ENCODE assay signal across 8 cellular contexts in genomic region chr12:4307593-4308333, GRCh38. TPM values are rescaled to one million over a fixed set of nuclear protein-coding genes. Genes with fewer than 3 reads are reported as not detected.
DNase-seq lines count a peak whose midpoint lies in the region; ATAC-seq, FAIRE-seq and TF ChIP-seq lines count a peak whose summit lies in the region.

No MANE protein-coding gene starts in this region.

- H2BK12ac ChIP-seq in H1 (ENCODE audit: low read depth, low read length): no peak overlapping the region; the same call in 1 of the 2 replicates

- H3K4me3 ChIP-seq in DND-41 (ENCODE audit: low read depth in 1 of 2, low read length in 2 of 2) (no peak overlapping the region), H1 (ENCODE audit: extremely low read depth in 1 of 4, insufficient read depth in 2 of 4, low read depth in 3 of 4, low read length in 4 of 4) (peak overlapping the region in 3 of 4 experiments; percentile 24 to 49 (median 32); a peak in 5 of 8 replicates), HepG2 (replicated peaks in 1 of 3; ENCODE audit: insufficient read depth in 1 of 3, low read depth in 2 of 3, low read length in 3 of 3) (peak overlapping the region; percentile 25 to 67 (median 43); a peak in 5 of 6 replicates), thoracic aorta (no peak overlapping the region)

- H3K9ac ChIP-seq in DND-41 (ENCODE audit: low read depth, low read length) (no peak overlapping the region), H1 (replicated peaks in 1 of 4; ENCODE audit: extremely low read depth in 1 of 4, low read depth in 3 of 4, low read length in 3 of 4) (peak overlapping the region in 3 of 4 experiments; percentile 29 to 58 (median 46); a peak in 4 of 7 replicates), HepG2 (ENCODE audit: insufficient read depth, low read depth, low read length) (no peak overlapping the region; the same call in 1 of the 2 replicates)

- H2BK15ac ChIP-seq in H1 (ENCODE audit: low read length): no peak overlapping the region

- peak in 1 of 2 experiments; percentile 82; a peak in 2 of 3 replicates for TF ChIP-seq POLR2A in H1 (IDR thresholded peaks at IDR 0.05; ENCODE audit: control extremely low read depth in 1 of 2, low read depth in 2 of 2, low read length in 2 of 2)
- TF ChIP-seq POLR2A in HepG2 (IDR thresholded peaks at IDR 0.05; ENCODE audit: insufficient read depth in 1 of 2, low read depth in 2 of 2, low read length in 2 of 2): no peak

- H3K4me2 ChIP-seq in DND-41 (ENCODE audit: insufficient read depth, low read length) (no peak overlapping the region), H1 (ENCODE audit: insufficient read depth in 1 of 2, low read depth in 2 of 2, low read length in 2 of 2) (peak overlapping the region; percentile 26 to 62), HepG2 (ENCODE audit: low read depth, low read length) (peak overlapping the region; percentile 78)

- DNase-seq in DND-41 (peak; percentile 23), LHCN-M2 (ENCODE audit: low read depth) (peak; percentile 62), RPMI7951 (ENCODE audit: low read depth) (peak; percentile 48), H1 (ENCODE audit: low read depth in 1 of 2, low spot score in 2 of 2) (peak; percentile 80 to 87), HepG2 (ENCODE audit: low spot score) (peak; percentile 79), thoracic aorta (ENCODE audit: low spot score) (no peak), T-helper 1 cell (no peak)

- ATAC-seq in DND-41 (ENCODE audit: insufficient read depth, low read depth) (peak; percentile 61; the same call in 2 of the 3 replicates), HepG2 (peak; percentile 96), thoracic aorta (ENCODE audit: insufficient number of reproducible peaks, low FRiP score, low read depth) (no peak), GM19035 (IDR thresholded peaks at IDR 0.05; ENCODE audit: unreplicated experiment) (no peak)

- H4K91ac ChIP-seq in H1 (replicated peaks; ENCODE audit: insufficient read length, low read length): peak overlapping the region; percentile 32

- H3K23me2 ChIP-seq in H1 (ENCODE audit: low read depth, low read length): no peaks in the 10 kb centered on the region

- H4K5ac ChIP-seq in H1 (ENCODE audit: insufficient read length, low read depth, low read length): peak overlapping the region; percentile 40

- BruUV-seq in HepG2 (replicated peaks; lab: Mats Ljungman, UMichigan): no TSS peak

- H2AFZ ChIP-seq in DND-41 (ENCODE audit: low read depth, low read length) (no peak overlapping the region), H1 (ENCODE audit: low read length) (peak overlapping the region; percentile 82; the same call in 1 of the 2 replicates), HepG2 (ENCODE audit: low read length) (peak overlapping the region; percentile 20)

- TF ChIP-seq CTCF in DND-41 (IDR thresholded peaks at IDR 0.05; ENCODE audit: borderline replicate concordance, extremely low read depth, low read length, poor library complexity, severe bottlenecking): peak; percentile 56
- TF ChIP-seq CTCF in H1 (IDR thresholded peaks at IDR 0.05; ENCODE audit: control extremely low read depth in 1 of 3, insufficient read depth in 1 of 3, low read depth in 1 of 3, low read length in 3 of 3): peak; percentile 60 to 81 (median 67)
- peak; percentile 97 for TF ChIP-seq CTCF in HepG2 (CRISPR knock-in tag; IDR thresholded peaks at IDR 0.05)
- peak; percentile 70 for TF ChIP-seq CTCF in thoracic aorta (IDR thresholded peaks at IDR 0.05)

- TF ChIP-seq RAD21 in H1 (IDR thresholded peaks at IDR 0.05 in 1 of 2, conservative IDR thresholded peaks at IDR 0.05 in 1 of 2; ENCODE audit: low read depth in 2 of 2, low read length in 2 of 2) (peak; percentile 74 to 81), HepG2 (CRISPR knock-in tag; IDR thresholded peaks at IDR 0.05) (peak; percentile 81)

- H4K8ac ChIP-seq in H1 (ENCODE audit: extremely low read depth, insufficient read depth, low read length): peak overlapping the region; percentile 60; the same call in 1 of the 2 replicates

- POLR2A ChIA-PET in H1 (lab: Charles Lee; ENCODE audit: partially characterized antibody): interaction anchor here (0.6 to 25.4 kb wide), 6 partner anchors 9 to 150 kb away, joined by 3 to 531 read pairs (median 4); partner anchors contain the start of gene CCND2
- POLR2A ChIA-PET in HepG2 (lab: Yijun Ruan, JAX): no interaction called here

- peak overlapping the region; percentile 57; the same call in 1 of the 2 replicates for H2BK5ac ChIP-seq in H1 (ENCODE audit: low read depth, low read length)

- intact Hi-C loops in HepG2 (cut with micrococcal nuclease; ENCODE audit: unreplicated experiment): loop anchor here (5.0 kb wide), 1 partner anchor 220 kb away; no protein-coding TSS in a partner anchor

- 20% methylated on average over 25 of the region's 25 CpGs; no CpG with 5 or more reads in 1 of the 2 experiments for WGBS in H1 (ENCODE audit: extremely low coverage in 1 of 2, insufficient coverage in 1 of 2, insufficient read length in 1 of 2, insufficient replicate concordance in 2 of 2, low coverage in 1 of 2, low lambda C conversion rate in 2 of 2, missing lambda C conversion rate in 1 of 2), 2 experiments
- 0% methylated on average over 8 of the region's 25 CpGs for WGBS in HepG2 (ENCODE audit: low lambda C conversion rate)

- H3K56ac ChIP-seq in H1 (replicated peaks; ENCODE audit: insufficient read length, low read depth, low read length): no peak overlapping the region

- H3K27ac ChIP-seq in DND-41 (ENCODE audit: low read length): no peak overlapping the region
- H3K27ac ChIP-seq in H1 (ENCODE audit: low read depth, low read length): 0 out of 2 replicates have a peak overlapping the region, but pooled peaks have one; percentile 26
- no peak overlapping the region for H3K27ac ChIP-seq in HepG2 (ENCODE audit: extremely low read length, insufficient read depth, low read length)
- no peak overlapping the region for H3K27ac ChIP-seq in thoracic aorta

- no peak overlapping the region for H2AK5ac ChIP-seq in H1 (ENCODE audit: low read depth, low read length)

- no peak overlapping the region for H3K14ac ChIP-seq in H1 (ENCODE audit: insufficient read length)

- H3K18ac ChIP-seq in H1 (ENCODE audit: extremely low read depth, low read length): no peak overlapping the region; the same call in 1 of the 2 replicates

- peak overlapping the region; percentile 19 for H3K4ac ChIP-seq in H1 (replicated peaks; ENCODE audit: insufficient read length, low read depth, low read length)

- H2BK20ac ChIP-seq in H1 (ENCODE audit: low read length): no peak overlapping the region

- H3K36me3 ChIP-seq in DND-41 (ENCODE audit: insufficient read depth, low read length): no peaks in the 10 kb centered on the region
- H3K36me3 ChIP-seq in H1 (ENCODE audit: control insufficient read depth in 2 of 4, insufficient read depth in 4 of 4, low read length in 3 of 4): peaks cover 13 to 34% (median 20%) of the 10 kb centered on the region in 4 experiments
- H3K36me3 ChIP-seq in HepG2 (replicated peaks in 1 of 2; ENCODE audit: control insufficient read depth in 1 of 2, insufficient read depth in 2 of 2, low read length in 2 of 2): no peaks in the 10 kb centered on the region
- H3K36me3 ChIP-seq in thoracic aorta: peaks cover 29% of the 10 kb centered on the region

- in situ Hi-C loops in HepG2 (cut with HindIII; ENCODE audit: extremely low pct_ligation_motif_present, low pct_unique_long_range_greater_than_20kb): loop anchor here (10.0 kb wide), 2 partner anchors 107 to 227 kb away; partner anchors contain the start of gene RAD51AP1

- H3K9me3 ChIP-seq in DND-41 (ENCODE audit: insufficient read depth, low read length, severe bottlenecking) (no peaks in the 10 kb centered on the region), H1 (ENCODE audit: insufficient read depth in 2 of 2, low read depth in 1 of 2, low read length in 1 of 2) (no peaks in the 10 kb centered on the region), HepG2 (ENCODE audit: low read length) (no peaks in the 10 kb centered on the region), thoracic aorta (no peaks in the 10 kb centered on the region)

- no peak overlapping the region for H2BK120ac ChIP-seq in H1 (replicated peaks; ENCODE audit: low read depth, low read length)

- FAIRE-seq in H1 (lab: Jason Lieb, UNC): peak; percentile 88
- FAIRE-seq in HepG2 (lab: Jason Lieb, UNC): peak; percentile 90

- H3K27me3 ChIP-seq in DND-41 (ENCODE audit: insufficient read depth, low read length, poor library complexity): peaks cover 17% of the 10 kb centered on the region
- H3K27me3 ChIP-seq in H1 (replicated peaks in 1 of 4; ENCODE audit: control insufficient read depth in 3 of 4, extremely low read depth in 1 of 4, insufficient read depth in 3 of 4, low read length in 3 of 4): no peaks in the 10 kb centered on the region
- peaks cover 0 to 39% of the 10 kb centered on the region in 2 experiments; a peak in 3 of 5 replicates for H3K27me3 ChIP-seq in HepG2 (ENCODE audit: control insufficient read depth in 1 of 2, insufficient read depth in 2 of 2, low read length in 2 of 2)
- no peaks in the 10 kb centered on the region for H3K27me3 ChIP-seq in thoracic aorta (replicated peaks; ENCODE audit: insufficient read depth)

- H3K4me1 ChIP-seq in DND-41 (ENCODE audit: insufficient read depth, low read length): no peaks in the 10 kb centered on the region
- peaks cover 3 to 10% (median 6%) of the 10 kb centered on the region in 4 experiments; a peak in 6 of 7 replicates for H3K4me1 ChIP-seq in H1 (replicated peaks in 1 of 4; ENCODE audit: control insufficient read depth in 3 of 4, insufficient read depth in 4 of 4, low read length in 3 of 4)
- H3K4me1 ChIP-seq in HepG2 (ENCODE audit: insufficient read depth, low read length): peaks cover 34% of the 10 kb centered on the region
- peaks cover 0 to 5% of the 10 kb centered on the region in 2 donors for H3K4me1 ChIP-seq in thoracic aorta (ENCODE audit: control insufficient read depth in 1 of 2, low read depth in 2 of 2)

- no peak for TF ChIP-seq EP300 in H1 (IDR thresholded peaks at IDR 0.05; ENCODE audit: borderline replicate concordance in 1 of 2, low read depth in 2 of 2, low read length in 2 of 2)
- no peak for TF ChIP-seq EP300 in HepG2 (IDR thresholded peaks at IDR 0.05; ENCODE audit: low read depth in 2 of 2, low read length in 2 of 2)
- no peak for TF ChIP-seq EP300 in HepG2 (CRISPR knock-in tag; IDR thresholded peaks at IDR 0.05; ENCODE audit: borderline replicate concordance)

- no peak overlapping the region for H3K23ac ChIP-seq in H1 (ENCODE audit: insufficient read length)

- H4K20me1 ChIP-seq in DND-41 (ENCODE audit: insufficient read depth, low read length): no peaks in the 10 kb centered on the region
- peaks cover 0 to 10% of the 10 kb centered on the region in 2 experiments for H4K20me1 ChIP-seq in H1 (replicated peaks in 1 of 2; ENCODE audit: control insufficient read depth in 1 of 2, insufficient read depth in 2 of 2, low read length in 2 of 2)
- no peaks in the 10 kb centered on the region for H4K20me1 ChIP-seq in HepG2 (ENCODE audit: insufficient read depth, low read length)

- no peaks in the 10 kb centered on the region for H3K79me1 ChIP-seq in H1 (ENCODE audit: low read depth, low read length)

- CTCF ChIA-PET in H1 (lab: Charles Lee; ENCODE audit: partially characterized antibody): interaction anchor here (0.6 to 2.1 kb wide), 14 partner anchors 15 to 431 kb away, joined by 3 to 5 read pairs (median 3); no protein-coding TSS in a partner anchor
- CTCF ChIA-PET in HepG2 (lab: Yijun Ruan, JAX; ENCODE audit: low intra/inter-chr PET ratio, low total read pairs): interaction anchor here (0.7 to 1.4 kb wide), 7 partner anchors 9 to 450 kb away, joined by 3 to 7 read pairs (median 3); no protein-coding TSS in a partner anchor

- H3K79me2 ChIP-seq in DND-41 (ENCODE audit: insufficient read depth, low read length) (no peaks in the 10 kb centered on the region), H1 (ENCODE audit: control insufficient read depth in 1 of 2, insufficient read depth in 2 of 2, low read length in 2 of 2) (no peaks in the 10 kb centered on the region; a peak in 1 of 4 replicates), HepG2 (ENCODE audit: insufficient read depth, low read length) (no peaks in the 10 kb centered on the region)

RNA-seq across cellular contexts. Expression of gene TIGAR, which starts 13.2 kb away (rescaled TPM):
- total RNA-seq in LHCN-M2 (2014; rRNA removed) (17.2 and 18.4 TPM in 2 replicates), HepG2 (2016; rRNA removed; fragmentation: Illumina TruSeq; extraction: Trizol) (21.8 and 41.3 TPM in 2 replicates), thoracic aorta (1 to 10 TPM; 4.1 to 9.5 TPM)
- 15.0 TPM for polyA plus RNA-seq in LHCN-M2 (2012)
- 5.3 and 5.9 TPM in 2 replicates for total RNA-seq in RPMI7951 (2014; rRNA removed; shearing (Covaris generic))
- total RNA-seq in H1 (2021; fragmentation: NEBNext Ultra II Directional; extraction: Animal tissue kit (Norgen Biotek cat#: 25700)): 26.4 and 27.6 TPM in 2 replicates
- polyA plus RNA-seq in H1 (2011; rRNA removed) (1.8 and 3.8 TPM in 2 replicates), HepG2 (2011; rRNA removed) (2.6 and 3.2 TPM in 2 replicates)
- polyA plus RNA-seq in H1 (2011; cell fraction: cytosol; rRNA removed): 5.3 TPM
- polyA plus RNA-seq in H1 (2011; cell fraction: nucleus; rRNA removed): 2.1 TPM
- polyA plus RNA-seq in H1 (2012, experiment 1 of 2): 11.4 to 17.3 TPM (median 14.4 TPM) in 4 replicates
- 1.1 TPM for polyA plus RNA-seq in H1 (2012, experiment 2 of 2)
- polyA plus RNA-seq in H1 (2013, experiment 1 of 2): 8.7 TPM
- 9.3 TPM for polyA plus RNA-seq in H1 (2013, experiment 2 of 2)
- 2.4 TPM in 2 replicates for polyA minus RNA-seq in H1 (2011; rRNA and poly(A)+ RNA removed)
- polyA minus RNA-seq in H1 (2011; cell fraction: cytosol; rRNA and poly(A)+ RNA removed): 2.1 TPM
- polyA minus RNA-seq in H1 (2011; cell fraction: nucleus; rRNA and poly(A)+ RNA removed): 4.9 TPM
- 3.2 and 3.9 TPM in 2 replicates for total RNA-seq in HepG2 (2016; cell fraction: cytosol; rRNA removed; fragmentation: Illumina TruSeq; extraction: Trizol; ENCODE audit: low read depth)
- 19.7 and 41.8 TPM in 2 replicates for total RNA-seq in HepG2 (2016; cell fraction: insoluble cytoplasmic fraction; rRNA removed; fragmentation: Illumina TruSeq; extraction: Trizol)
- 7.2 and 8.4 TPM in 2 replicates for total RNA-seq in HepG2 (2016; cell fraction: membrane; rRNA removed; fragmentation: Illumina TruSeq; extraction: Trizol)
- 8.8 and 9.1 TPM in 2 replicates for total RNA-seq in HepG2 (2016; cell fraction: nucleus; rRNA removed; fragmentation: Illumina TruSeq; extraction: Trizol)
- 1.2 and 2.6 TPM in 2 replicates for polyA plus RNA-seq in HepG2 (2011; cell fraction: cytosol; rRNA removed)
- 0.39 and 0.83 TPM in 2 replicates for polyA plus RNA-seq in HepG2 (2011; cell fraction: nucleus; rRNA removed)
- polyA plus RNA-seq in HepG2 (2012): 3.9 and 5.6 TPM in 2 replicates
- 3.0 and 3.7 TPM in 2 replicates for polyA plus RNA-seq in HepG2 (2016; cell fraction: cytosol; fragmentation: Illumina TruSeq; extraction: Trizol; ENCODE audit: low read depth)
- polyA plus RNA-seq in HepG2 (2016; cell fraction: insoluble cytoplasmic fraction; fragmentation: Illumina TruSeq; extraction: Trizol; ENCODE audit: low read depth): 43.8 and 46.1 TPM in 2 replicates
- 5.4 and 6.3 TPM in 2 replicates for polyA plus RNA-seq in HepG2 (2016; cell fraction: membrane; fragmentation: Illumina TruSeq; extraction: Trizol; ENCODE audit: low read depth)
- polyA plus RNA-seq in HepG2 (2016; cell fraction: nucleus; fragmentation: Illumina TruSeq; extraction: Trizol; ENCODE audit: insufficient read depth, low read depth): 14.8 and 16.6 TPM in 2 replicates
- 0.30 and 1.3 TPM in 2 replicates for polyA minus RNA-seq in HepG2 (2011; rRNA and poly(A)+ RNA removed; ENCODE audit: low replicate concordance)
- polyA minus RNA-seq in HepG2 (2011; cell fraction: cytosol; rRNA and poly(A)+ RNA removed): 2.0 and 2.2 TPM in 2 replicates
- 1.9 and 2.7 TPM in 2 replicates for polyA minus RNA-seq in HepG2 (2011; cell fraction: nucleus; rRNA and poly(A)+ RNA removed)

RNA-seq across cellular contexts. Expression of gene CCND2, which starts 34.2 kb away (rescaled TPM):
- 109 and 133 TPM in 2 replicates for total RNA-seq in LHCN-M2 (2014; rRNA removed)
- 22.7 TPM for polyA plus RNA-seq in LHCN-M2 (2012)
- total RNA-seq in RPMI7951 (2014; rRNA removed; shearing (Covaris generic)): not detected in 2 replicates
- 217 and 223 TPM in 2 replicates for total RNA-seq in H1 (2021; fragmentation: NEBNext Ultra II Directional; extraction: Animal tissue kit (Norgen Biotek cat#: 25700))
- 35.7 and 41.7 TPM in 2 replicates for polyA plus RNA-seq in H1 (2011; rRNA removed)
- polyA plus RNA-seq in H1 (2011; cell fraction: cytosol; rRNA removed): 47.1 TPM
- polyA plus RNA-seq in H1 (2011; cell fraction: nucleus; rRNA removed): 39.0 TPM
- 42.0 to 64.8 TPM (median 44.2 TPM) in 4 replicates for polyA plus RNA-seq in H1 (2012, experiment 1 of 2)
- polyA plus RNA-seq in H1 (2012, experiment 2 of 2): 17.1 TPM
- polyA plus RNA-seq in H1 (2013, experiment 1 of 2): 75.1 TPM
- 72.0 TPM for polyA plus RNA-seq in H1 (2013, experiment 2 of 2)
- polyA minus RNA-seq in H1 (2011; rRNA and poly(A)+ RNA removed): 229 and 269 TPM in 2 replicates
- 132 TPM for polyA minus RNA-seq in H1 (2011; cell fraction: cytosol; rRNA and poly(A)+ RNA removed)
- polyA minus RNA-seq in H1 (2011; cell fraction: nucleus; rRNA and poly(A)+ RNA removed): 91.3 TPM
- total RNA-seq in HepG2 (2016; rRNA removed; fragmentation: Illumina TruSeq; extraction: Trizol): 1.1 and 1.4 TPM in 2 replicates
- total RNA-seq in HepG2 (2016; cell fraction: cytosol; rRNA removed; fragmentation: Illumina TruSeq; extraction: Trizol; ENCODE audit: low read depth): 0.09 and 0.20 TPM in 2 replicates
- total RNA-seq in HepG2 (2016; cell fraction: insoluble cytoplasmic fraction; rRNA removed; fragmentation: Illumina TruSeq; extraction: Trizol): 1.1 and 1.3 TPM in 2 replicates
- 0.28 and 0.34 TPM in 2 replicates for total RNA-seq in HepG2 (2016; cell fraction: membrane; rRNA removed; fragmentation: Illumina TruSeq; extraction: Trizol)
- 1.3 and 1.4 TPM in 2 replicates for total RNA-seq in HepG2 (2016; cell fraction: nucleus; rRNA removed; fragmentation: Illumina TruSeq; extraction: Trizol)
- 0.61 and 0.90 TPM in 2 replicates for polyA plus RNA-seq in HepG2 (2011; rRNA removed)
- polyA plus RNA-seq in HepG2 (2011; cell fraction: cytosol; rRNA removed): 0.34 and 0.68 TPM in 2 replicates
- 1.3 and 1.6 TPM in 2 replicates for polyA plus RNA-seq in HepG2 (2011; cell fraction: nucleus; rRNA removed)
- polyA plus RNA-seq in HepG2 (2012): 0.36 and 0.44 TPM in 2 replicates
- 0.06 and 0.07 TPM in 2 replicates for polyA plus RNA-seq in HepG2 (2016; cell fraction: cytosol; fragmentation: Illumina TruSeq; extraction: Trizol; ENCODE audit: low read depth)
- polyA plus RNA-seq in HepG2 (2016; cell fraction: insoluble cytoplasmic fraction; fragmentation: Illumina TruSeq; extraction: Trizol; ENCODE audit: low read depth): 0.34 and 0.55 TPM in 2 replicates
- 0.05 and 0.07 TPM in 2 replicates for polyA plus RNA-seq in HepG2 (2016; cell fraction: membrane; fragmentation: Illumina TruSeq; extraction: Trizol; ENCODE audit: low read depth)
- polyA plus RNA-seq in HepG2 (2016; cell fraction: nucleus; fragmentation: Illumina TruSeq; extraction: Trizol; ENCODE audit: insufficient read depth, low read depth): 0.85 and 1.2 TPM in 2 replicates
- 2.3 and 2.5 TPM in 2 replicates for polyA minus RNA-seq in HepG2 (2011; rRNA and poly(A)+ RNA removed; ENCODE audit: low replicate concordance)
- 1.4 and 2.3 TPM in 2 replicates for polyA minus RNA-seq in HepG2 (2011; cell fraction: cytosol; rRNA and poly(A)+ RNA removed)
- 1.3 and 2.0 TPM in 2 replicates for polyA minus RNA-seq in HepG2 (2011; cell fraction: nucleus; rRNA and poly(A)+ RNA removed)
- total RNA-seq in thoracic aorta: 100 to 1,000 TPM; 108 to 153 TPM

Comparison
In these comparisons a context has a peak if more than half of its experiments do, and no peak if none do; other contexts are left out.
1. ATAC-seq: peak in DND-41 (single experiment) and HepG2 (single experiment); none in thoracic aorta (single experiment) and GM19035 (single experiment).
2. DNase-seq: peak in DND-41 (single experiment), LHCN-M2 (single experiment), RPMI7951 (single experiment), H1 (2 of 2) and HepG2 (single experiment); none in thoracic aorta (single experiment) and T-helper 1 cell (0 of 5).
3. H3K4me3 ChIP-seq: peak in H1 (3 of 4) and HepG2 (3 of 3); none in DND-41 (0 of 2) and thoracic aorta (single experiment).
4. H3K9ac ChIP-seq: peak in H1 (3 of 4); none in DND-41 (single experiment) and HepG2 (single experiment).
5. RNA of gene CCND2, which starts 34.2 kb away (total RNA-seq): 217 to 223 TPM in H1, 108 to 153 TPM in thoracic aorta and 109 to 133 TPM in LHCN-M2; 0.09 to 1.4 TPM in HepG2 and not detected in RPMI7951; every median in the first group is over 10 times any median in the second.
6. Peak in every context shown above with its lines, with median percentiles within 50 percentile points of each other: CTCF ChIP-seq.